In the genomic region with DNA sequence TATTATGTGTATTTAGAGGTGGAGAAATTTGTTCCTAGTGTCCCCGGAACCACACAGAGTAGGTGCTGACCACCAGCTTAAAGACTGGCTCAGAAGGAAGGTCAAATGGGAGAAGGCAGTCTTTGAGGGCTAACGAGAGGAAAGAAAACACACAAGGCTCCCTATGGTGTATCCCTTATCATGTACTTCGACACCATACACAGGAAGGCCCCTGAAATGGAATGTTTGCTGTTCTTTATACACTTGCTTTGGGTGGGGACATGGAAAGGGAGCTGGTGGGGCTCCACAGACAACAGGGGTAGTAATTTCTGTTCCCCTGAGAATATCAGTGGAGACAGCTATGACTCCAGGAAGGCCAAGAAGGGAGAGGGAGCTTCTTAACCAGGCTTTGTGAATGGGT, we compare ENCODE assay signal across 21 cellular contexts. TPM values are rescaled to one million over a fixed set of nuclear protein-coding genes. Genes with fewer than 3 reads are reported as not detected.
A peak's percentile ranks its signal among the peaks of the same experiment; 100 is the strongest.
DNase-seq lines count a peak whose midpoint lies in the region; ATAC-seq and TF ChIP-seq lines count a peak whose summit lies in the region.
"Had no signal": no experiment of that assay in that cellular context is flagged by ENCODE, and none has a peak within 500 bp of the region (broad histone marks: within the 10 kb centered on the region; RNA-seq: fewer than 3 reads in every experiment).

No MANE protein-coding gene starts in this region.

- TF ChIP-seq EP300 in upper lobe of left lung (IDR thresholded peaks at IDR 0.05): no peak

- no peak overlapping the region for H3K27ac Mint-ChIP-seq in CD14-positive monocyte
- no peak overlapping the region for H3K27ac Mint-ChIP-seq in activated naive CD8-positive, alpha-beta T cell treated with anti-CD3 and anti-CD28 coated beads, Interleukin-2, amount 50 U/mL, for 24 hours
- H3K27ac Mint-ChIP-seq: activated naive CD4-positive, alpha-beta T cell treated with anti-CD3 and anti-CD28 coated beads for 36 hours; activated T-cell treated with anti-CD3 and anti-CD28 coated beads, Interleukin-2, amount 50 U/mL, for 72 hours; stimulated activated effector memory CD8-positive, alpha-beta T cell treated with anti-CD3 and anti-CD28 coated beads, Interleukin-12 subunit alpha, Interleukin-12 subunit beta, amount 100 ng/mL, for 72 hours had no signal

- H3K4me3 ChIP-seq in heart left ventricle (peak overlapping the region in 9 of 12 donors; percentile 9 to 99 (median 94)), colonic mucosa (no peak overlapping the region), mucosa of rectum (ENCODE audit: low read length in 2 of 2) (no peak overlapping the region), upper lobe of left lung (peak overlapping the region; percentile 5 to 84 (median 72))
- H3K4me3 ChIP-seq: GM23248, psoas muscle, skin epidermis had no signal

- TF ChIP-seq POLR2A in heart left ventricle (IDR thresholded peaks at IDR 0.05) (no peak), upper lobe of left lung (IDR thresholded peaks at IDR 0.05) (no peak)

- H3K9ac ChIP-seq in colonic mucosa (ENCODE audit: low read depth in 2 of 2, low read length in 2 of 2) (peak overlapping the region in 1 of 2 donors; percentile 3), mucosa of rectum (ENCODE audit: low read depth in 1 of 2, low read length in 2 of 2) (no peak overlapping the region)
- H3K9ac ChIP-seq: GM23248 had no signal

- H3K4me1 ChIP-seq in heart left ventricle (peaks cover 24 to 85% (median 71%) of the 10 kb centered on the region in 12 donors), colonic mucosa (peaks cover 22% of the 10 kb centered on the region), mucosa of rectum (ENCODE audit: control insufficient read depth in 2 of 2, insufficient read depth in 2 of 2, low read length in 2 of 2) (peaks cover 34 to 72% of the 10 kb centered on the region in 2 donors), upper lobe of left lung (peaks cover 42 to 71% (median 61%) of the 10 kb centered on the region in 4 donors)

- H3K9me3 Mint-ChIP-seq in CD14-positive monocyte: peaks cover 0 to 17% (median 7%) of the 10 kb centered on the region in 7 donors
- H3K9me3 Mint-ChIP-seq in activated naive CD8-positive, alpha-beta T cell treated with anti-CD3 and anti-CD28 coated beads, Interleukin-2, amount 50 U/mL, for 24 hours: peaks cover 3% of the 10 kb centered on the region
- H3K9me3 Mint-ChIP-seq: activated naive CD4-positive, alpha-beta T cell treated with anti-CD3 and anti-CD28 coated beads for 36 hours; neural crest cell; stimulated activated effector memory CD8-positive, alpha-beta T cell treated with anti-CD3 and anti-CD28 coated beads, Interleukin-12 subunit alpha, Interleukin-12 subunit beta, amount 100 ng/mL, for 72 hours had no signal

- TF ChIP-seq CTCF in heart left ventricle (IDR thresholded peaks at IDR 0.05) (no peak), colonic mucosa (IDR thresholded peaks at IDR 0.05) (no peak), upper lobe of left lung (IDR thresholded peaks at IDR 0.05) (no peak), CD14-positive monocyte (IDR thresholded peaks at IDR 0.05) (no peak)

- DNase-seq in heart left ventricle (no peak), left ventricle myocardium superior (no peak), colonic mucosa (no peak), upper lobe of left lung (no peak), CD14-positive monocyte (ENCODE audit: low spot score) (no peak)
- DNase-seq in activated naive CD8-positive, alpha-beta T cell treated with anti-CD3 and anti-CD28 coated beads, Interleukin-2, amount 50 U/mL, for 24 hours: no peak
- DNase-seq: activated naive CD4-positive, alpha-beta T cell treated with anti-CD3 and anti-CD28 coated beads for 36 hours; activated T-cell treated with anti-CD3 and anti-CD28 coated beads, Interleukin-2, amount 50 U/mL, for 72 hours; effector CD4-positive, alpha-beta T cell; GM23248; left colon; NCI-H1092 treated with DMSO at 0.1 percent for 48 hours; NCI-H2029; psoas muscle; stimulated activated CD4-positive, alpha-beta T cell treated with anti-CD3 and anti-CD28 coated beads, Interleukin-2, amount 100 ng/mL, for 24 hours; T-helper 1 cell had no signal

- ATAC-seq in heart left ventricle (no peak), left ventricle myocardium superior (no peak), upper lobe of left lung (ENCODE audit: low FRiP score in 2 of 2) (no peak), GM21723 (IDR thresholded peaks at IDR 0.05; ENCODE audit: unreplicated experiment) (no peak)
- ATAC-seq in activated naive CD8-positive, alpha-beta T cell treated with anti-CD3 and anti-CD28 coated beads, Interleukin-2, amount 50 U/mL, for 24 hours: no peak
- ATAC-seq: activated T-cell treated with anti-CD3 and anti-CD28 coated beads, Interleukin-2, amount 50 U/mL, for 72 hours; psoas muscle; stimulated activated effector memory CD8-positive, alpha-beta T cell treated with anti-CD3 and anti-CD28 coated beads, Interleukin-12 subunit alpha, Interleukin-12 subunit beta, amount 100 ng/mL, for 72 hours had no signal

- no peaks in the 10 kb centered on the region for H3K9me3 ChIP-seq in heart left ventricle
- no peaks in the 10 kb centered on the region for H3K9me3 ChIP-seq in colonic mucosa
- no peaks in the 10 kb centered on the region for H3K9me3 ChIP-seq in mucosa of rectum (ENCODE audit: control insufficient read depth in 2 of 2, low read length in 2 of 2)
- no peaks in the 10 kb centered on the region for H3K9me3 ChIP-seq in upper lobe of left lung
- H3K9me3 ChIP-seq: psoas muscle had no signal

- H3K36me3 Mint-ChIP-seq in CD14-positive monocyte: peaks cover 5 to 9% of the 10 kb centered on the region in 2 donors
- H3K36me3 Mint-ChIP-seq in activated naive CD8-positive, alpha-beta T cell treated with anti-CD3 and anti-CD28 coated beads, Interleukin-2, amount 50 U/mL, for 24 hours (ENCODE audit: low read depth): no peaks in the 10 kb centered on the region

- H3K27me3 ChIP-seq in heart left ventricle (peaks cover 0 to 11% (median 0%) of the 10 kb centered on the region in 9 donors), colonic mucosa (no peaks in the 10 kb centered on the region), mucosa of rectum (ENCODE audit: control insufficient read depth in 2 of 2, insufficient read depth in 2 of 2, low read length in 2 of 2) (no peaks in the 10 kb centered on the region), upper lobe of left lung (no peaks in the 10 kb centered on the region)

- H3K4me3 Mint-ChIP-seq in CD14-positive monocyte: no peak overlapping the region
- no peak overlapping the region for H3K4me3 Mint-ChIP-seq in activated naive CD8-positive, alpha-beta T cell treated with anti-CD3 and anti-CD28 coated beads, Interleukin-2, amount 50 U/mL, for 24 hours
- H3K4me3 Mint-ChIP-seq: activated naive CD4-positive, alpha-beta T cell treated with anti-CD3 and anti-CD28 coated beads for 36 hours; neural crest cell; stimulated activated effector memory CD8-positive, alpha-beta T cell treated with anti-CD3 and anti-CD28 coated beads, Interleukin-12 subunit alpha, Interleukin-12 subunit beta, amount 100 ng/mL, for 72 hours had no signal

- H3K27ac ChIP-seq in heart left ventricle (peak overlapping the region in 11 of 12 donors; percentile 40 to 99 (median 86)), colonic mucosa (peak overlapping the region; percentile 43), mucosa of rectum (ENCODE audit: low read depth in 2 of 2, low read length in 2 of 2) (peak overlapping the region; percentile 39 to 41), upper lobe of left lung (peak overlapping the region; percentile 95 to 99 (median 97))
- H3K27ac ChIP-seq: GM23248, psoas muscle, skin epidermis had no signal

- 36 to 52% (median 40%) methylated on average over 3 of the region's 3 CpGs for WGBS in heart left ventricle, 4 donors
- WGBS in upper lobe of left lung, 2 donors: 51 to 58% methylated on average over 3 of the region's 3 CpGs

- peaks cover 0 to 5% (median 0%) of the 10 kb centered on the region in 9 donors for H3K36me3 ChIP-seq in heart left ventricle
- H3K36me3 ChIP-seq in colonic mucosa: no peaks in the 10 kb centered on the region
- peaks cover 3% of the 10 kb centered on the region in 2 donors for H3K36me3 ChIP-seq in mucosa of rectum (ENCODE audit: control insufficient read depth in 2 of 2, insufficient read depth in 2 of 2, low read length in 2 of 2)
- peaks cover 0 to 40% (median 1%) of the 10 kb centered on the region in 4 donors for H3K36me3 ChIP-seq in upper lobe of left lung

- H3K4me1 Mint-ChIP-seq in CD14-positive monocyte: peaks cover 23% of the 10 kb centered on the region
- H3K4me1 Mint-ChIP-seq in activated naive CD8-positive, alpha-beta T cell treated with anti-CD3 and anti-CD28 coated beads, Interleukin-2, amount 50 U/mL, for 24 hours: peaks cover 38% of the 10 kb centered on the region

- peaks cover 51 to 61% (median 57%) of the 10 kb centered on the region in 3 donors for H3K27me3 Mint-ChIP-seq in CD14-positive monocyte (ENCODE audit: low read depth in 3 of 3)
- H3K27me3 Mint-ChIP-seq in activated naive CD8-positive, alpha-beta T cell treated with anti-CD3 and anti-CD28 coated beads, Interleukin-2, amount 50 U/mL, for 24 hours: peaks cover 73% of the 10 kb centered on the region

- intact Hi-C loops in heart left ventricle (cut with DNase I): loop anchor here in 6 of 10 donors (5.0 to 10.0 kb wide), 5 partner anchors 34 to 291 kb away; no protein-coding TSS in a partner anchor
- intact Hi-C loops in left ventricle myocardium superior (cut with micrococcal nuclease): loop anchor here (10.0 kb wide), 1 partner anchor 52 kb away; no protein-coding TSS in a partner anchor
- intact Hi-C loops in colonic mucosa (cut with DNase I): loop anchor here (5.0 kb wide), 1 partner anchor 34 kb away; no protein-coding TSS in a partner anchor
- intact Hi-C loops in CD14-positive monocyte (cut with micrococcal nuclease): no loop called here

RNA-seq across cellular contexts. Expression of a gene that starts 6.0 kb away (rescaled TPM):
- total RNA-seq in heart left ventricle (100 to 1,000 TPM; 194 to 790 (median 216) TPM), left ventricle myocardium superior (212 TPM), colonic mucosa (100 to 1,000 TPM; 116 to 140 TPM), upper lobe of left lung (1,000 to 10,000 TPM in 4 of 6 donors, 100 to 1,000 TPM in 2; 440 to 1,878 (median 1,131) TPM)
- polyA plus RNA-seq in heart left ventricle (100 to 1,000 TPM in 1 of 2 donors, 10 to 100 TPM in 1; 93.6 to 153 TPM), CD14-positive monocyte (under 1 TPM; 0.11 to 0.88 TPM)

Comparison
In these comparisons a context has a peak if more than half of its experiments do, and no peak if none do; other contexts are left out.
1. H3K27ac ChIP-seq: peak in every context shown above with its lines; median percentile 97 in upper lobe of left lung; 86 in heart left ventricle; 43 in colonic mucosa; 40 in mucosa of rectum.
2. H3K4me3 ChIP-seq: peak in heart left ventricle (9 of 12) and upper lobe of left lung (4 of 4); none in colonic mucosa (single experiment) and mucosa of rectum (0 of 2).
3. intact Hi-C loops: an anchor here in heart left ventricle (5.0 to 10.0 kb wide), left ventricle myocardium superior (10.0 kb wide) and colonic mucosa (5.0 kb wide); none called in CD14-positive monocyte.